ENCODE assay signal across 11 cellular contexts in genomic region chr1:204420039-204421004, GRCh38. TPM values are rescaled to one million over a fixed set of nuclear protein-coding genes. Genes with fewer than 3 reads are reported as not detected.
DNase-seq lines count a peak whose midpoint lies in the region; ATAC-seq and TF ChIP-seq lines count a peak whose summit lies in the region.
"Had no signal": no experiment of that assay in that cellular context is flagged by ENCODE, and none has a peak within 500 bp of the region (broad histone marks: within the 10 kb centered on the region; RNA-seq: fewer than 3 reads in every experiment).

No MANE protein-coding gene starts in this region.

- H3K27me3 Mint-ChIP-seq in brain (no peaks in the 10 kb centered on the region), progenitor cell of endocrine pancreas (no peaks in the 10 kb centered on the region)

- DNase-seq in NCI-H187 treated with DMSO at 0.1 percent for 48 hours (lab: John Stamatoyannopoulos, UW): peak; percentile 64
- DNase-seq in progenitor cell of endocrine pancreas (ENCODE audit: low spot score, unreplicated experiment): no peak
- DNase-seq in stimulated activated CD4-positive, alpha-beta T cell treated with anti-CD3 and anti-CD28 coated beads, Interleukin-1b, Interleukin-23, amount 100 ng/mL, for 48 hours: no peak
- no peak for DNase-seq in 8988T
- DNase-seq: activated gamma-delta T cell; cortex of kidney; NCI-H774; stimulated activated naive CD4-positive, alpha-beta T cell treated with Interleukin-2 at 50 U/mL for 16 hours had no signal

- H3K27ac Mint-ChIP-seq in brain (peak overlapping the region; percentile 17 to 86 (median 75)), progenitor cell of endocrine pancreas (peak overlapping the region; percentile 82)

- peak overlapping the region in 2 of 5 experiments; percentile 45 to 47 for H3K4me3 Mint-ChIP-seq in brain
- H3K4me3 Mint-ChIP-seq in progenitor cell of endocrine pancreas (ENCODE audit: low read depth): no peak overlapping the region

- ATAC-seq in GM21619 (IDR thresholded peaks at IDR 0.05; ENCODE audit: unreplicated experiment): peak; percentile 52
- no peak for ATAC-seq in HG02763 (IDR thresholded peaks at IDR 0.05; ENCODE audit: unreplicated experiment)

- TF ChIP-seq CTCF in brain (conservative IDR thresholded peaks at IDR 0.05) (no peak), progenitor cell of endocrine pancreas (IDR thresholded peaks at IDR 0.05; ENCODE audit: unreplicated experiment) (no peak)

- H3K36me3 Mint-ChIP-seq in brain: peaks cover 29% of the 10 kb centered on the region
- peaks cover 5% of the 10 kb centered on the region for H3K36me3 Mint-ChIP-seq in progenitor cell of endocrine pancreas (ENCODE audit: insufficient read depth)

- H3K4me1 Mint-ChIP-seq in brain: peaks cover 46% of the 10 kb centered on the region
- H3K4me1 Mint-ChIP-seq in progenitor cell of endocrine pancreas (ENCODE audit: low read depth): peaks cover 32% of the 10 kb centered on the region

- no peaks in the 10 kb centered on the region for H3K9me3 Mint-ChIP-seq in brain
- no peaks in the 10 kb centered on the region for H3K9me3 Mint-ChIP-seq in progenitor cell of endocrine pancreas (ENCODE audit: low read depth)

RNA-seq across cellular contexts. Expression of gene PPP1R15B, which starts 8.7 kb away (rescaled TPM):
- 11.4 TPM for polyA plus RNA-seq in brain (ENCODE audit: insufficient read depth, low read depth, low replicate concordance)
- total RNA-seq in progenitor cell of endocrine pancreas: 42.6 and 43.3 TPM in 2 replicates
